16 cellular contexts compared by ENCODE assay signal in the genomic region with DNA sequence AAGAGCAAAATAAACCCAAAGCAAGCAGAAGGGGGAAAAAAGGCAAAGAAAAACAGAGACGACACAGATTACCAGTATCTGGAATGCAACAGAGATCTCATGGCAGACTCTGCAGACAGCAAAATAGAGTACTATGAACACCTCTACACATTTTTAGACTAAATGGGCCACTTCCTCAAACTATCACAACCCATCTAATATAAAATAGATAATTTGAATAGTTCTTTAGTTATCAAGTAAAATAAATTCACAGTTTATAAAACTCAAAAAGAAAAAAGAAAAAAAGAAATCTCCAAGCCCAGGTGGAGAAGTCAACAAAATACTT. TPM values are rescaled to one million over a fixed set of nuclear protein-coding genes. Genes with fewer than 3 reads are reported as not detected.
A peak's percentile ranks its signal among the peaks of the same experiment; 100 is the strongest.
DNase-seq lines count a peak whose midpoint lies in the region; ATAC-seq and TF ChIP-seq lines count a peak whose summit lies in the region.
"Had no signal": no experiment of that assay in that cellular context is flagged by ENCODE, and none has a peak within 500 bp of the region (broad histone marks: within the 10 kb centered on the region; RNA-seq: fewer than 3 reads in every experiment).

No MANE protein-coding gene starts in this region.

- CTCF ChIA-PET in MCF 10A (lab: Yijun Ruan, JAX) (interaction anchor here (0.6 to 2.5 kb wide), 5 partner anchors 8 to 163 kb away, joined by 3 to 11 read pairs (median 4); no protein-coding TSS in a partner anchor), T-cell (lab: Charles Lee) (interaction anchor here in 1 of 2 donors (0.7 kb wide), 1 partner anchor 883 kb away, joined by 3 read pairs; no protein-coding TSS in a partner anchor)

- no peak overlapping the region for H3K4me3 ChIP-seq in breast epithelium

- H3K36me3 Mint-ChIP-seq in MCF 10A (ENCODE audit: insufficient read depth, unreplicated experiment) (no peaks in the 10 kb centered on the region), T-cell (no peaks in the 10 kb centered on the region)

- H3K4me3 Mint-ChIP-seq in MCF 10A (ENCODE audit: unreplicated experiment) (peak overlapping the region; percentile 59), T-cell (peak overlapping the region in 1 of 3 donors; percentile 74)
- H3K4me3 Mint-ChIP-seq: activated naive CD8-positive, alpha-beta T cell treated with anti-CD3 and anti-CD28 coated beads, Interleukin-2, amount 10 ng/mL, durations not matched to agents 7 days and 5 days had no signal

- no peak for TF ChIP-seq CTCF in MCF 10A (IDR thresholded peaks at IDR 0.05; ENCODE audit: unreplicated experiment)
- TF ChIP-seq CTCF in breast epithelium (IDR thresholded peaks at IDR 0.05) = no peak

- POLR2A ChIA-PET in MCF 10A (lab: Yijun Ruan, JAX) (interaction anchor here (1.1 to 1.8 kb wide), 2 partner anchors 15 to 25 kb away, joined by 8 read pairs; no protein-coding TSS in a partner anchor), T-cell (lab: Charles Lee) (no interaction called here)

- H3K27ac Mint-ChIP-seq in MCF 10A (ENCODE audit: low read depth, unreplicated experiment) (peak overlapping the region; percentile 53), T-cell (peak overlapping the region; percentile 37 to 63)
- H3K27ac Mint-ChIP-seq: activated naive CD8-positive, alpha-beta T cell treated with anti-CD3 and anti-CD28 coated beads, Interleukin-2, amount 10 ng/mL, durations not matched to agents 7 days and 5 days had no signal

- DNase-seq in MCF 10A (ENCODE audit: unreplicated experiment) (no peak), breast epithelium (ENCODE audit: low spot score in 2 of 2) (no peak), T-cell (no peak), NCI-H446 (lab: John Stamatoyannopoulos, UW) (no peak), NCI-H524 (lab: John Stamatoyannopoulos, UW) (no peak)
- DNase-seq: ACHN; activated naive CD8-positive, alpha-beta T cell treated with anti-CD3 and anti-CD28 coated beads, Interleukin-2, amount 10 ng/mL, durations not matched to agents 7 days and 5 days; Caco-2; glutamatergic neuron; midbrain; nucleus accumbens; substantia nigra had no signal

- H3K4me1 Mint-ChIP-seq in MCF 10A (ENCODE audit: insufficient read depth, unreplicated experiment) = peaks cover 18% of the 10 kb centered on the region
- peaks cover 11 to 60% (median 42%) of the 10 kb centered on the region in 3 donors for H3K4me1 Mint-ChIP-seq in T-cell

- no peaks in the 10 kb centered on the region for H3K36me3 ChIP-seq in breast epithelium

- intact Hi-C loops in MCF 10A (cut with micrococcal nuclease) (no loop called here), breast epithelium (cut with DNase I; ENCODE audit: low total_unique reads) (no loop called here)

- peaks cover 0 to 4% of the 10 kb centered on the region in 2 donors for H3K9me3 ChIP-seq in breast epithelium
- H3K9me3 ChIP-seq: Caco-2 had no signal

- no TSS peak for BruUV-seq in MCF 10A (replicated peaks; lab: Mats Ljungman, UMichigan)

- no peaks in the 10 kb centered on the region for H3K4me1 ChIP-seq in breast epithelium
- H3K4me1 ChIP-seq: Caco-2 had no signal

- ATAC-seq in HG02852 (IDR thresholded peaks at IDR 0.05; ENCODE audit: unreplicated experiment) (peak; percentile 38), T-cell (replicated peaks in 1 of 4) (no peak), GM18873 (IDR thresholded peaks at IDR 0.05; ENCODE audit: low FRiP score, unreplicated experiment) (no peak), HG02840 (IDR thresholded peaks at IDR 0.05; ENCODE audit: low FRiP score, unreplicated experiment) (no peak)

- H3K9me3 Mint-ChIP-seq in MCF 10A (ENCODE audit: unreplicated experiment) = no peaks in the 10 kb centered on the region
- peaks cover 0 to 18% (median 4%) of the 10 kb centered on the region in 3 donors for H3K9me3 Mint-ChIP-seq in T-cell

- TF ChIP-seq POLR2A in breast epithelium (IDR thresholded peaks at IDR 0.05) = no peak

- H3K27ac ChIP-seq in breast epithelium = no peak overlapping the region
- H3K27ac ChIP-seq: VCaP had no signal

- no peaks in the 10 kb centered on the region for H3K27me3 Mint-ChIP-seq in MCF 10A (ENCODE audit: insufficient read depth, unreplicated experiment)
- no peaks in the 10 kb centered on the region for H3K27me3 Mint-ChIP-seq in T-cell

- H3K27me3 ChIP-seq in breast epithelium = no peaks in the 10 kb centered on the region

RNA-seq across cellular contexts. Expression of gene SESTD1, which starts 16.6 kb away (rescaled TPM):
- total RNA-seq in MCF 10A (2022) = 43.0 and 58.5 TPM in 2 replicates
- 100 to 1,000 TPM in 1 of 3 donors, 10 to 100 TPM in 2; 54.1 to 137 (median 54.9) TPM for total RNA-seq in breast epithelium
- 10 to 100 TPM in 2 of 5 donors, 1 to 10 TPM in 3; 4.8 to 13.7 (median 5.5) TPM for total RNA-seq in T-cell
